Comparison of ENCODE assay signal across 1 cellular context in genomic region chr11:124673333-124674167, GRCh38.
A peak's percentile ranks its signal among the peaks of the same experiment; 100 is the strongest.
TF ChIP-seq lines count a peak whose summit lies in the region.

SIAE (minus strand) TSS chr11:124673739; CDS start chr11:124673708, 31 bp downstream.
SPA17 (plus strand) TSS chr11:124673904; CDS start chr11:124675265, 1,361 bp downstream.

TF ChIP-seq in HepG2, 621 proteins besides CTCF, POLR2A, EP300 and RAD21 (continues in another document):
- TF ChIP-seq GZF1 (CRISPR knock-in tag; IDR thresholded peaks at IDR 0.05) (no peak), CREB3 (CRISPR knock-in tag; IDR thresholded peaks at IDR 0.05) (no peak), ZNF34 (CRISPR knock-in tag; IDR thresholded peaks at IDR 0.05; ENCODE audit: borderline replicate concordance) (0 out of 2 replicates have a peak, but pooled peaks have one; percentile 51), ZNF850 (CRISPR knock-in tag; conservative IDR thresholded peaks at IDR 0.05) (0 out of 2 replicates have a peak, but pooled peaks have one; percentile 89), ZNF441 (CRISPR knock-in tag; IDR thresholded peaks at IDR 0.05; ENCODE audit: borderline replicate concordance) (peak; percentile 23; the same call in 1 of the 2 replicates), SP4 (CRISPR knock-in tag; IDR thresholded peaks at IDR 0.05) (peak; percentile 65; the same call in 1 of the 2 replicates), ZNF710 (CRISPR knock-in tag; IDR thresholded peaks at IDR 0.05; ENCODE audit: borderline replicate concordance) (0 out of 2 replicates have a peak, but pooled peaks have one; percentile 32), SALL2 (CRISPR knock-in tag; IDR thresholded peaks at IDR 0.05) (no peak), RXRB (CRISPR knock-in tag; IDR thresholded peaks at IDR 0.05; ENCODE audit: borderline replicate concordance) (peak; percentile 53), MYPOP (CRISPR knock-in tag; IDR thresholded peaks at IDR 0.05) (peak; percentile 38; the same call in 1 of the 2 replicates), SKIL (CRISPR knock-in tag; IDR thresholded peaks at IDR 0.05; ENCODE audit: borderline replicate concordance) (peak; percentile 15; the same call in 1 of the 2 replicates), PAX8 (CRISPR knock-in tag; IDR thresholded peaks at IDR 0.05; ENCODE audit: borderline replicate concordance) (no peak; the same call in 1 of the 2 replicates), PTBP1 (IDR thresholded peaks at IDR 0.05; ENCODE audit: low read depth, low read length, poor library complexity, severe bottlenecking) (peak; percentile 97), ZNF816 (CRISPR knock-in tag; IDR thresholded peaks at IDR 0.05; ENCODE audit: borderline replicate concordance) (no peak), ZZZ3 (CRISPR knock-in tag; IDR thresholded peaks at IDR 0.05; ENCODE audit: borderline replicate concordance) (no peak), STAT6 (CRISPR knock-in tag; IDR thresholded peaks at IDR 0.05; ENCODE audit: borderline replicate concordance) (no peak), HOXD1 (CRISPR knock-in tag; IDR thresholded peaks at IDR 0.05) (0 out of 2 replicates have a peak, but pooled peaks have one; percentile 74), HOXA3 (CRISPR knock-in tag; IDR thresholded peaks at IDR 0.05) (no peak), RFXAP (CRISPR knock-in tag; IDR thresholded peaks at IDR 0.05; ENCODE audit: borderline replicate concordance) (0 out of 2 replicates have a peak, but pooled peaks have one; percentile 45), TOPORS (CRISPR knock-in tag; IDR thresholded peaks at IDR 0.05) (no peak), PPARG (CRISPR knock-in tag; conservative IDR thresholded peaks at IDR 0.05) (no peak), ZNF510 (CRISPR knock-in tag; IDR thresholded peaks at IDR 0.05; ENCODE audit: low read depth) (peak; percentile 68; the same call in 1 of the 2 replicates), YEATS4 (CRISPR knock-in tag; IDR thresholded peaks at IDR 0.05; ENCODE audit: borderline replicate concordance) (0 out of 2 replicates have a peak, but pooled peaks have one; percentile 41), ZNF597 (CRISPR knock-in tag; IDR thresholded peaks at IDR 0.05) (no peak), ZNF331 (CRISPR knock-in tag; IDR thresholded peaks at IDR 0.05) (peak; percentile 32; the same call in 1 of the 2 replicates), GTF3A (CRISPR knock-in tag; conservative IDR thresholded peaks at IDR 0.05) (no peak), POLR2AphosphoS5 (IDR thresholded peaks at IDR 0.05; ENCODE audit: low read depth, low read length) (peak; percentile 70), AKAP8 (CRISPR knock-in tag; IDR thresholded peaks at IDR 0.05) (no peak), ZNF558 (CRISPR knock-in tag; IDR thresholded peaks at IDR 0.05; ENCODE audit: borderline replicate concordance) (no peak; the same call in 1 of the 2 replicates), MXI1 (IDR thresholded peaks at IDR 0.05; ENCODE audit: borderline replicate concordance, low read depth, low read length) (peak; percentile 58; the same call in 2 of the 3 replicates), ZNF446 (CRISPR knock-in tag; IDR thresholded peaks at IDR 0.05) (no peak), EED (CRISPR knock-in tag; IDR thresholded peaks at IDR 0.05) (peak; percentile 69; the same call in 1 of the 2 replicates), ZSCAN29 (CRISPR knock-in tag; conservative IDR thresholded peaks at IDR 0.05) (peak; percentile 77; the same call in 1 of the 2 replicates), ADNP (CRISPR knock-in tag; IDR thresholded peaks at IDR 0.05) (no peak), ASH2L (IDR thresholded peaks at IDR 0.05; ENCODE audit: insufficient read length, low read depth, low read length) (peak; percentile 62), THYN1 (CRISPR knock-in tag; IDR thresholded peaks at IDR 0.05; ENCODE audit: borderline replicate concordance, low read depth) (no peak), XBP1 (CRISPR knock-in tag; IDR thresholded peaks at IDR 0.05) (no peak), HDAC1 (CRISPR knock-in tag; IDR thresholded peaks at IDR 0.05) (peak; percentile 44; the same call in 1 of the 2 replicates), KDM5A (IDR thresholded peaks at IDR 0.05; ENCODE audit: borderline replicate concordance, low read length) (peak; percentile 57; the same call in 1 of the 2 replicates), NCOA1 (CRISPR knock-in tag; IDR thresholded peaks at IDR 0.05) (no peak), HOXA7 (CRISPR knock-in tag; IDR thresholded peaks at IDR 0.05) (no peak), PHF21A (CRISPR knock-in tag; IDR thresholded peaks at IDR 0.05) (0 out of 2 replicates have a peak, but pooled peaks have one; percentile 60), ETV5 (CRISPR knock-in tag; IDR thresholded peaks at IDR 0.05; ENCODE audit: borderline replicate concordance) (peak; percentile 38; the same call in 1 of the 2 replicates)
- TF ChIP-seq, protein P1, sequence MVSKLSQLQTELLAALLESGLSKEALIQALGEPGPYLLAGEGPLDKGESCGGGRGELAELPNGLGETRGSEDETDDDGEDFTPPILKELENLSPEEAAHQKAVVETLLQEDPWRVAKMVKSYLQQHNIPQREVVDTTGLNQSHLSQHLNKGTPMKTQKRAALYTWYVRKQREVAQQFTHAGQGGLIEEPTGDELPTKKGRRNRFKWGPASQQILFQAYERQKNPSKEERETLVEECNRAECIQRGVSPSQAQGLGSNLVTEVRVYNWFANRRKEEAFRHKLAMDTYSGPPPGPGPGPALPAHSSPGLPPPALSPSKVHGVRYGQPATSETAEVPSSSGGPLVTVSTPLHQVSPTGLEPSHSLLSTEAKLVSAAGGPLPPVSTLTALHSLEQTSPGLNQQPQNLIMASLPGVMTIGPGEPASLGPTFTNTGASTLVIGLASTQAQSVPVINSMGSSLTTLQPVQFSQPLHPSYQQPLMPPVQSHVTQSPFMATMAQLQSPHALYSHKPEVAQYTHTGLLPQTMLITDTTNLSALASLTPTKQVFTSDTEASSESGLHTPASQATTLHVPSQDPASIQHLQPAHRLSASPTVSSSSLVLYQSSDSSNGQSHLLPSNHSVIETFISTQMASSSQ (IDR thresholded peaks at IDR 0.05; ENCODE audit: low read depth): no peak
- TF ChIP-seq, protein P1 (CRISPR knock-in tag; IDR thresholded peaks at IDR 0.05; ENCODE audit: borderline replicate concordance): peak; percentile 27; the same call in 1 of the 2 replicates
- TF ChIP-seq, protein P2, sequence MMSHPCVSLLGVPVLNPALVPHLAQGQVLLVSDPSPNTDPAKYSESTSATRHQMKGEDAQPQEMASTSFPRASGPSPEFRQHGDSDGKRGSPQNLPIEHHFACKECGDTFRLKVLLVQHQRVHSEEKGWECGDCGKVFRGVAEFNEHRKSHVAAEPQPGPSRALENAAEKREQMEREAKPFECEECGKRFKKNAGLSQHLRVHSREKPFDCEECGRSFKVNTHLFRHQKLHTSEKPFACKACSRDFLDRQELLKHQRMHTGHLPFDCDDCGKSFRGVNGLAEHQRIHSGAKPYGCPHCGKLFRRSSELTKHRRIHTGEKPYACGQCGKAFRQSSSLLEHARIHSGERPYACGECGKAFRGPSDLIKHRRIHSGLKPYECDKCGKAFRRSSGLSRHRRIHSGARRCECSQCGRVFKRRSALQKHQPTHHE (CRISPR knock-in tag; IDR thresholded peaks at IDR 0.05; ENCODE audit: borderline replicate concordance): no peak
